In the genomic region with DNA sequence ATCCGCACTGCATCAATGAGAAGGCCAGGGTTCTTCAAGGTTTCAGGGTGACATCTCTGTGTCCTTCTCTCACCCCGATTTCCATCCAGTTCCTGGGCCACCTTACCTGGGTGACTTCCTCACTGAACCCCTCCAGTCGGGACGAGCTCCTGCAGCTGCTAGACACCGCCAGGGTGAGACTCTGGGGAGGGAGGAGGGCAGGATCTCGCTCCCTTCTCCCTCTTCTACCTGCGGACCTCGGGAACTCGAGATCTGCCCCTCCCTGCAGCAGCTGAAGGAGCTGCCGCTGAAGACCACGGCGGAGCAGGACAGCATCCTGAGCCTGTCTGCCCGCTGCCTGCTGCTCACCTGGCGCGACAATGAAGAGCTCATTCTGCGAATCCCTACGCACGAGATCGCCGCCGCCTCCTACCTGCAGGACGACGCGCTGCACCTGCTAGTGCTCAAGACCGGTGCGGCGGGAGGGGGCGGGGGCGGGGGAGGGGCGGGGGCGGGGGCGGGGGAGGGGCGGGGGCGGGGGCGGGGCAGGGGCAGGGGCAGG, we compare ENCODE assay signal across 9 cellular contexts. TPM values are rescaled to one million over a fixed set of nuclear protein-coding genes. Genes with fewer than 3 reads are reported as not detected.
DNase-seq lines count a peak whose midpoint lies in the region; ATAC-seq and TF ChIP-seq lines count a peak whose summit lies in the region.
"Had no signal": no experiment of that assay in that cellular context is flagged by ENCODE, and none has a peak within 500 bp of the region (broad histone marks: within the 10 kb centered on the region; RNA-seq: fewer than 3 reads in every experiment).

No MANE protein-coding gene starts in this region.

- intact Hi-C loops in left lung (cut with DNase I) (no loop called here), upper lobe of right lung (cut with DNase I) (no loop called here), A673 (cut with micrococcal nuclease; ENCODE audit: unreplicated experiment) (loop anchor here (5.0 kb wide), 1 partner anchor 55 kb away; no protein-coding TSS in a partner anchor)

- ATAC-seq in left lung (peak; percentile 83), upper lobe of right lung (peak; percentile 74)

- H3K9me3 ChIP-seq in HUES48 (ENCODE audit: control insufficient read depth, insufficient read depth, low read length): no peaks in the 10 kb centered on the region
- H3K9me3 ChIP-seq in left lung: no peaks in the 10 kb centered on the region
- H3K9me3 ChIP-seq in upper lobe of right lung: no peaks in the 10 kb centered on the region
- no peaks in the 10 kb centered on the region for H3K9me3 ChIP-seq in A673 (ENCODE audit: low read depth, low read length, poor library complexity, severe bottlenecking)

- H3K27me3 ChIP-seq in HUES48 (ENCODE audit: control insufficient read depth, insufficient read depth, low read length) (peaks cover 14% of the 10 kb centered on the region), left lung (peaks cover 27 to 87% of the 10 kb centered on the region in 2 donors), upper lobe of right lung (peaks cover 22% of the 10 kb centered on the region), A673 (replicated peaks; ENCODE audit: insufficient read depth, low read depth, low read length, poor library complexity) (peaks cover 41% of the 10 kb centered on the region)

- no peak overlapping the region for H3K9ac ChIP-seq in HUES48 (ENCODE audit: low read depth, low read length)

- CTCF ChIA-PET in A673 (lab: Charles Lee): no interaction called here

- DNase-seq in NCI-H748 (lab: John Stamatoyannopoulos, UW; ENCODE audit: unreplicated experiment): peak; percentile 98
- DNase-seq in activated T-helper 9 cell treated with anti-CD3 and anti-CD28 coated beads, Interleukin-2, amount 50 U/mL, for 16 hours (ENCODE audit: low read depth): peak; percentile 24
- no peak for DNase-seq in left lung
- DNase-seq in upper lobe of right lung: peak; percentile 78
- no peak for DNase-seq in A673 (ENCODE audit: low spot score)
- DNase-seq in NOMO-1 treated with dmso at 0.1 percent for 144 hours (lab: John Stamatoyannopoulos, UW; ENCODE audit: unreplicated experiment): no peak

- H3K4me1 ChIP-seq in HUES48 (ENCODE audit: control insufficient read depth, insufficient read depth, low read length) (peaks cover 15% of the 10 kb centered on the region), left lung (peaks cover 4 to 28% of the 10 kb centered on the region in 2 donors), upper lobe of right lung (peaks cover 10% of the 10 kb centered on the region), A673 (ENCODE audit: insufficient read depth, low read length, poor library complexity, severe bottlenecking) (peaks cover 5% of the 10 kb centered on the region)

- peak overlapping the region; percentile 84 for H3K4me3 ChIP-seq in HUES48 (ENCODE audit: low read depth, low read length)
- peak overlapping the region in 1 of 2 donors; percentile 75 for H3K4me3 ChIP-seq in left lung
- H3K4me3 ChIP-seq in upper lobe of right lung: no peak overlapping the region
- no peak overlapping the region for H3K4me3 ChIP-seq in A673 (ENCODE audit: low read depth, low read length, poor library complexity, severe bottlenecking)

- TF ChIP-seq CTCF in left lung (IDR thresholded peaks at IDR 0.05): peak in 1 of 2 donors; percentile 19
- peak; percentile 29 for TF ChIP-seq CTCF in upper lobe of right lung (IDR thresholded peaks at IDR 0.05)
- no peak for TF ChIP-seq CTCF in A673 (conservative IDR thresholded peaks at IDR 0.05; ENCODE audit: low read depth, low read length)

- BruUV-seq in A673 (replicated peaks; lab: Mats Ljungman, UMichigan): no TSS peak

- POLR2A ChIA-PET in A673 (lab: Charles Lee; ENCODE audit: low non-redundant PET): no interaction called here

- no peaks in the 10 kb centered on the region for H3K36me3 ChIP-seq in HUES48 (ENCODE audit: control insufficient read depth, insufficient read depth, low read length)
- no peaks in the 10 kb centered on the region for H3K36me3 ChIP-seq in left lung
- no peaks in the 10 kb centered on the region for H3K36me3 ChIP-seq in upper lobe of right lung
- H3K36me3 ChIP-seq in A673 (ENCODE audit: insufficient read depth, low read length, poor library complexity, severe bottlenecking): no peaks in the 10 kb centered on the region

- peak overlapping the region; percentile 87 for H3K27ac ChIP-seq in HUES48 (ENCODE audit: low read depth, low read length)
- no peak overlapping the region for H3K27ac ChIP-seq in left lung
- no peak overlapping the region for H3K27ac ChIP-seq in upper lobe of right lung
- H3K27ac ChIP-seq in A673 (ENCODE audit: low read depth, low read length, poor library complexity, severe bottlenecking): no peak overlapping the region
- H3K27ac ChIP-seq: SK-N-MC had no signal

RNA-seq across cellular contexts. Expression of a gene that starts 7.5 kb away (rescaled TPM):
- total RNA-seq in left lung (10 to 100 TPM in 1 of 2 donors, 1 to 10 TPM in 1; 6.8 to 13.5 TPM), upper lobe of right lung (23.2 TPM), A673 (2021) (0.22 TPM in 1 of 2 replicates, not detected in the other)

RNA-seq across cellular contexts. Expression of a gene that starts 34.3 kb away (rescaled TPM):
- total RNA-seq in left lung: 100 to 1,000 TPM in 1 of 2 donors, 10 to 100 TPM in 1; 30.8 to 110 TPM
- 49.0 TPM for total RNA-seq in upper lobe of right lung
- not detected in 2 replicates for total RNA-seq in A673 (2021)
- total RNA-seq: lung microvascular endothelial cell had no signal

RNA-seq across cellular contexts. Expression of a gene that starts 49.8 kb away (rescaled TPM):
- total RNA-seq in left lung (under 1 TPM in 1 of 2 donors, not detected in 1; 0.05 TPM), upper lobe of right lung (0.09 TPM), A673 (2021) (0.04 TPM in 1 of 2 replicates, not detected in the other)
- total RNA-seq: lung microvascular endothelial cell had no signal

Comparison
In these comparisons a context has a peak if more than half of its experiments do, and no peak if none do; other contexts are left out.
1. DNase-seq: peak in NCI-H748 (single experiment), activated T-helper 9 cell treated with anti-CD3 and anti-CD28 coated beads, Interleukin-2, amount 50 U/mL, for 16 hours (single experiment) and upper lobe of right lung (single experiment); none in left lung (0 of 2), A673 (single experiment) and NOMO-1 treated with dmso at 0.1 percent for 144 hours (single experiment).
2. RNA of a gene that starts 34.3 kb away (total RNA-seq): 30.8 to 110 TPM in left lung and 49.0 TPM in upper lobe of right lung (single experiment); not detected in A673; every median in the first group is over 10 times any median in the second.